8 cellular contexts compared by ENCODE assay signal in genomic region chr20:63101781-63102719, GRCh38.
DNase-seq lines count a peak whose midpoint lies in the region; ATAC-seq and TF ChIP-seq lines count a peak whose summit lies in the region.

No MANE protein-coding gene starts in this region.

- TF ChIP-seq CTCF in AG04450 (IDR thresholded peaks at IDR 0.05; ENCODE audit: low read depth, low read length) (no peak), Panc1 (IDR thresholded peaks at IDR 0.05) (no peak), cardiac muscle cell (IDR thresholded peaks at IDR 0.05; ENCODE audit: low read depth, low read length) (no peak), parathyroid adenoma (IDR thresholded peaks at IDR 0.05) (no peak), transverse colon (IDR thresholded peaks at IDR 0.05) (peak in 1 of 5 experiments; percentile 17)

- intact Hi-C loops in Panc1 (cut with micrococcal nuclease; ENCODE audit: unreplicated experiment), result no loop called here
- intact Hi-C loops in transverse colon (cut with DNase I; ENCODE audit: low total_unique reads), result no loop called here

- H3K4me1 ChIP-seq in Panc1 (ENCODE audit: control insufficient read depth, insufficient read depth, low read length) (no peaks in the 10 kb centered on the region; the same call in 1 of the 2 replicates), cardiac muscle cell (ENCODE audit: low read depth) (peaks cover 6% of the 10 kb centered on the region), parathyroid adenoma (peaks cover 3% of the 10 kb centered on the region), transverse colon (peaks cover 0 to 18% (median 6%) of the 10 kb centered on the region in 4 donors)

- peak overlapping the region; percentile 5 for H3K9ac ChIP-seq in parathyroid adenoma

- no peak for DNase-seq in AG04450 (ENCODE audit: low read depth, low spot score)
- DNase-seq in Panc1 (ENCODE audit: low read depth, low spot score), result no peak
- DNase-seq in activated naive CD4-positive, alpha-beta T cell treated with Interleukin-2 at 50 U/mL for 16 hours, result peak; percentile 68
- DNase-seq in cardiac muscle cell (ENCODE audit: low read depth in 1 of 2, low spot score in 1 of 2), result peak; percentile 17 to 61
- DNase-seq in transverse colon, result peak; percentile 44

- in situ Hi-C loops in Panc1 (cut with HindIII; ENCODE audit: low pct_unique_long_range_greater_than_20kb, low sequenced_read_pairs), result no loop called here
- in situ Hi-C loops in transverse colon (cut with MboI; ENCODE audit: low pct_ligation_motif_present in 1 of 4, low pct_unique_long_range_greater_than_20kb in 1 of 4, low sequenced_read_pairs in 3 of 4), result no loop called here

- ATAC-seq in GM19397 (IDR thresholded peaks at IDR 0.05; ENCODE audit: unreplicated experiment), result peak; percentile 48
- ATAC-seq in Panc1, result peak; percentile 82
- no peak for ATAC-seq in HG02981 (IDR thresholded peaks at IDR 0.05; ENCODE audit: unreplicated experiment)

- no TSS peak for BruUV-seq in Panc1 (replicated peaks; lab: Mats Ljungman, UMichigan)

- CTCF ChIA-PET in AG04450 (lab: Charles Lee) (no interaction called here), Panc1 (lab: Charles Lee) (no interaction called here)

- peaks cover 5% of the 10 kb centered on the region for H3K27me3 ChIP-seq in AG04450 (ENCODE audit: control insufficient read depth, insufficient read depth, low read length)
- H3K27me3 ChIP-seq in Panc1 (ENCODE audit: control insufficient read depth, insufficient read depth, low read length), result no peaks in the 10 kb centered on the region
- H3K27me3 ChIP-seq in cardiac muscle cell, result peaks cover 79% of the 10 kb centered on the region
- H3K27me3 ChIP-seq in parathyroid adenoma (ENCODE audit: control insufficient read depth, insufficient read depth, low read length), result no peaks in the 10 kb centered on the region
- H3K27me3 ChIP-seq in transverse colon, result peaks cover 33% of the 10 kb centered on the region

- peak overlapping the region; percentile 81 for H2AFZ ChIP-seq in parathyroid adenoma

- WGBS in transverse colon (ENCODE audit: low coverage in 1 of 2), 2 donors, result 0% methylated on average over 52 of the region's 100 CpGs; no CpG with 5 or more reads in 1 of the 2 donors

- H3K4me3 ChIP-seq in AG04450 (ENCODE audit: low read depth, low read length) (peak overlapping the region; percentile 60), Panc1 (ENCODE audit: low read depth in 2 of 2, low read length in 2 of 2) (peak overlapping the region; percentile 59 to 67), cardiac muscle cell (peak overlapping the region; percentile 18), parathyroid adenoma (ENCODE audit: low read depth, low read length) (peak overlapping the region; percentile 61), transverse colon (peak overlapping the region; percentile 56 to 82 (median 66))

- H3K27ac ChIP-seq in AG04450 (ENCODE audit: low read depth, low read length) (no peak overlapping the region), Panc1 (ENCODE audit: low read length) (peak overlapping the region; percentile 66), cardiac muscle cell (no peak overlapping the region), parathyroid adenoma (peak overlapping the region; percentile 79), transverse colon (peak overlapping the region; percentile 63 to 85 (median 76))

- no peak for TF ChIP-seq POLR2A in transverse colon (IDR thresholded peaks at IDR 0.05)

- H3K79me2 ChIP-seq in parathyroid adenoma, result no peaks in the 10 kb centered on the region

- H3K36me3 ChIP-seq in Panc1 (ENCODE audit: control insufficient read depth, insufficient read depth, low read length), result no peaks in the 10 kb centered on the region
- no peaks in the 10 kb centered on the region for H3K36me3 ChIP-seq in cardiac muscle cell
- H3K36me3 ChIP-seq in parathyroid adenoma (ENCODE audit: control insufficient read depth, insufficient read depth, low read length), result no peaks in the 10 kb centered on the region
- H3K36me3 ChIP-seq in transverse colon, result no peaks in the 10 kb centered on the region

- POLR2A ChIA-PET in AG04450 (lab: Yijun Ruan, JAX) (no interaction called here), Panc1 (lab: Charles Lee) (no interaction called here)

- H3K9me3 ChIP-seq in AG04450 (ENCODE audit: control insufficient read depth, insufficient read depth, low read length) (peaks cover 17% of the 10 kb centered on the region; the same call in 1 of the 2 replicates), Panc1 (ENCODE audit: control insufficient read depth, insufficient read depth, low read depth, low read length) (no peaks in the 10 kb centered on the region), cardiac muscle cell (ENCODE audit: low read depth) (no peaks in the 10 kb centered on the region), parathyroid adenoma (ENCODE audit: control insufficient read depth, low read length) (no peaks in the 10 kb centered on the region), transverse colon (no peaks in the 10 kb centered on the region)

- TF ChIP-seq EP300 in transverse colon (IDR thresholded peaks at IDR 0.05; ENCODE audit: low read depth), result no peak

- peak overlapping the region; percentile 93 for H3K4me2 ChIP-seq in parathyroid adenoma (ENCODE audit: low read length)

Comparison
In these comparisons a context has a peak if more than half of its experiments do, and no peak if none do; other contexts are left out.
1. DNase-seq: peak in activated naive CD4-positive, alpha-beta T cell treated with Interleukin-2 at 50 U/mL for 16 hours (single experiment), cardiac muscle cell (2 of 2) and transverse colon (single experiment); none in AG04450 (single experiment) and Panc1 (single experiment).
2. H3K27ac ChIP-seq: peak in Panc1 (single experiment), parathyroid adenoma (single experiment) and transverse colon (4 of 4); none in AG04450 (single experiment) and cardiac muscle cell (single experiment).
3. Peak in every context shown above with its lines, with median percentiles within 50 percentile points of each other: H3K4me3 ChIP-seq.